Comparison of ENCODE assay signal across 15 cellular contexts in the genomic region with DNA sequence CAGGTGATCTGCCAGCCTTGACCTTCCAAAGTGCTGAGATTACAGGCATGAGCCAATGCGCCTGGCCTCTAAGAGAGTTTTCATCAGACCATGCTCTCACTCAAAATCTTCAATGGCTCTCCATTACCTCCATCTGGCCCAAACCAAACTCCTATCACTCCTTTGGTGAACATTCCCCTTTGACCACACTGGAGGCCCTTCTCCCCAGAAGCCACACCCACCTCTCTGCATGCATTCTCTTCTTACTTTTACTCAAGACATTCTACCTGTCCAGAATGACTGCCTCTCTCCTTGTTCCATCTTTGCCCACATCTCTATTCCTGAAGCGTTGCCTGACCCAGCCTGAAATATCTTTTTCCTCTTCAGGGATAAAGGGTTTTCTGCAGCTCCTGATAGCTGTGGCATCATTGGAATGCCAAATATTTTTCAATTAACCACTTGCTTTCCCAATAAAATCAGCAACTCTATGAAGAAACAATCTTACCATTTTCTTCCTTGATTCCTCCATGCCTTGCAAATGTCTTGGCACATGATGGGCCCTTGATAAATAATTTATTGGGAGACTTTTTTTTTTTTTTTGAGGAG. TPM values are rescaled to one million over a fixed set of nuclear protein-coding genes. Genes with fewer than 3 reads are reported as not detected.
DNase-seq lines count a peak whose midpoint lies in the region; ATAC-seq and TF ChIP-seq lines count a peak whose summit lies in the region.
"Had no signal": no experiment of that assay in that cellular context is flagged by ENCODE, and none has a peak within 500 bp of the region (broad histone marks: within the 10 kb centered on the region; RNA-seq: fewer than 3 reads in every experiment).

No MANE protein-coding gene starts in this region.

- CTCF ChIA-PET in CD4-positive, alpha-beta T cell (lab: Charles Lee): no interaction called here

- TF ChIP-seq EP300 in esophagus muscularis mucosa (IDR thresholded peaks at IDR 0.05): no peak

- no peak overlapping the region for H3K27ac Mint-ChIP-seq in progenitor cell of endocrine pancreas
- no peak overlapping the region for H3K27ac Mint-ChIP-seq in CD4-positive, alpha-beta T cell
- H3K27ac Mint-ChIP-seq in activated T-helper 2 cell treated with anti-CD3 and anti-CD28 coated beads, Interferon-gamma antibody, Interleukin-2, Interleukin-4, amounts not matched to agents 10 μg/mL and 5 μg/mL and 100 μg/mL, durations not matched to agents 14 hours and 24 hours and 36 hours: no peak overlapping the region
- H3K27ac Mint-ChIP-seq: CD14-positive monocyte; H9; stimulated activated effector memory CD8-positive, alpha-beta T cell treated with anti-CD3 and anti-CD28 coated beads, Interleukin-12 subunit alpha, Interleukin-12 subunit beta, amount 100 ng/mL, for 72 hours had no signal

- WGBS in esophagus muscularis mucosa: 74% methylated on average over 2 of the region's 2 CpGs

- no peaks in the 10 kb centered on the region for H3K36me3 Mint-ChIP-seq in progenitor cell of endocrine pancreas (ENCODE audit: insufficient read depth)
- no peaks in the 10 kb centered on the region for H3K36me3 Mint-ChIP-seq in CD4-positive, alpha-beta T cell (ENCODE audit: low read depth)
- no peaks in the 10 kb centered on the region for H3K36me3 Mint-ChIP-seq in activated T-helper 2 cell treated with anti-CD3 and anti-CD28 coated beads, Interferon-gamma antibody, Interleukin-2, Interleukin-4, amounts not matched to agents 10 μg/mL and 5 μg/mL and 100 μg/mL, durations not matched to agents 14 hours and 24 hours and 36 hours (ENCODE audit: low read depth)
- H3K36me3 Mint-ChIP-seq: CD14-positive monocyte; stimulated activated effector memory CD8-positive, alpha-beta T cell treated with anti-CD3 and anti-CD28 coated beads, Interleukin-12 subunit alpha, Interleukin-12 subunit beta, amount 100 ng/mL, for 72 hours had no signal

- H3K4me3 ChIP-seq in esophagus muscularis mucosa: no peak overlapping the region
- H3K4me3 ChIP-seq: SJSA1, thyroid gland had no signal

- intact Hi-C loops in esophagus muscularis mucosa (cut with DNase I): no loop called here
- intact Hi-C loops in CD4-positive, alpha-beta T cell (cut with DNase I, micrococcal nuclease): no loop called here
- intact Hi-C loops in activated T-helper 2 cell treated with anti-CD3 and anti-CD28 coated beads, Interferon-gamma antibody, Interleukin-2, Interleukin-4, amounts not matched to agents 10 μg/mL and 5 μg/mL and 100 μg/mL, durations not matched to agents 14 hours and 24 hours and 36 hours (cut with micrococcal nuclease): no loop called here

- H3K4me1 ChIP-seq in esophagus muscularis mucosa: no peaks in the 10 kb centered on the region
- H3K4me1 ChIP-seq: thyroid gland had no signal

- no peaks in the 10 kb centered on the region for H3K9me3 Mint-ChIP-seq in progenitor cell of endocrine pancreas (ENCODE audit: low read depth)
- H3K9me3 Mint-ChIP-seq in CD4-positive, alpha-beta T cell: no peaks in the 10 kb centered on the region
- H3K9me3 Mint-ChIP-seq in activated T-helper 2 cell treated with anti-CD3 and anti-CD28 coated beads, Interferon-gamma antibody, Interleukin-2, Interleukin-4, amounts not matched to agents 10 μg/mL and 5 μg/mL and 100 μg/mL, durations not matched to agents 14 hours and 24 hours and 36 hours: no peaks in the 10 kb centered on the region
- H3K9me3 Mint-ChIP-seq: H9; stimulated activated effector memory CD8-positive, alpha-beta T cell treated with anti-CD3 and anti-CD28 coated beads, Interleukin-12 subunit alpha, Interleukin-12 subunit beta, amount 100 ng/mL, for 72 hours had no signal

- no peak for TF ChIP-seq POLR2A in esophagus muscularis mucosa (IDR thresholded peaks at IDR 0.05; ENCODE audit: low read depth)

- TF ChIP-seq CTCF in esophagus muscularis mucosa (IDR thresholded peaks at IDR 0.05): no peak
- no peak for TF ChIP-seq CTCF in progenitor cell of endocrine pancreas (IDR thresholded peaks at IDR 0.05; ENCODE audit: unreplicated experiment)
- TF ChIP-seq CTCF in CD4-positive, alpha-beta T cell (IDR thresholded peaks at IDR 0.05): no peak

- no peaks in the 10 kb centered on the region for H3K9me3 ChIP-seq in esophagus muscularis mucosa
- no peaks in the 10 kb centered on the region for H3K9me3 ChIP-seq in CD4-positive, alpha-beta T cell (ENCODE audit: control insufficient read depth, low read length)
- H3K9me3 ChIP-seq: SJSA1, thyroid gland had no signal

- H3K4me1 Mint-ChIP-seq in progenitor cell of endocrine pancreas (ENCODE audit: low read depth): peaks cover 13% of the 10 kb centered on the region
- H3K4me1 Mint-ChIP-seq in CD4-positive, alpha-beta T cell (ENCODE audit: low read depth): peaks cover 6% of the 10 kb centered on the region
- peaks cover 1% of the 10 kb centered on the region for H3K4me1 Mint-ChIP-seq in activated T-helper 2 cell treated with anti-CD3 and anti-CD28 coated beads, Interferon-gamma antibody, Interleukin-2, Interleukin-4, amounts not matched to agents 10 μg/mL and 5 μg/mL and 100 μg/mL, durations not matched to agents 14 hours and 24 hours and 36 hours (ENCODE audit: low read depth)
- H3K4me1 Mint-ChIP-seq: CD14-positive monocyte; stimulated activated effector memory CD8-positive, alpha-beta T cell treated with anti-CD3 and anti-CD28 coated beads, Interleukin-12 subunit alpha, Interleukin-12 subunit beta, amount 100 ng/mL, for 72 hours had no signal

- ATAC-seq in CD4-positive, alpha-beta T cell (ENCODE audit: poor library complexity): no peak
- no peak for ATAC-seq in HG02840 (IDR thresholded peaks at IDR 0.05; ENCODE audit: low FRiP score, unreplicated experiment)
- no peak for ATAC-seq in HG03159 (IDR thresholded peaks at IDR 0.05; ENCODE audit: unreplicated experiment)
- ATAC-seq: stimulated activated effector memory CD8-positive, alpha-beta T cell treated with anti-CD3 and anti-CD28 coated beads, Interleukin-12 subunit alpha, Interleukin-12 subunit beta, amount 100 ng/mL, for 72 hours had no signal

- peak overlapping the region; percentile 2 for H3K4me3 Mint-ChIP-seq in progenitor cell of endocrine pancreas (ENCODE audit: low read depth)
- H3K4me3 Mint-ChIP-seq in CD4-positive, alpha-beta T cell: no peak overlapping the region
- H3K4me3 Mint-ChIP-seq in activated T-helper 2 cell treated with anti-CD3 and anti-CD28 coated beads, Interferon-gamma antibody, Interleukin-2, Interleukin-4, amounts not matched to agents 10 μg/mL and 5 μg/mL and 100 μg/mL, durations not matched to agents 14 hours and 24 hours and 36 hours (ENCODE audit: low read depth): no peak overlapping the region
- H3K4me3 Mint-ChIP-seq: CD14-positive monocyte; H9; stimulated activated effector memory CD8-positive, alpha-beta T cell treated with anti-CD3 and anti-CD28 coated beads, Interleukin-12 subunit alpha, Interleukin-12 subunit beta, amount 100 ng/mL, for 72 hours had no signal

- H3K36me3 ChIP-seq in esophagus muscularis mucosa: no peaks in the 10 kb centered on the region

- POLR2A ChIA-PET in CD4-positive, alpha-beta T cell (lab: Charles Lee): no interaction called here

- DNase-seq in ELR (ENCODE audit: low read depth) (peak; percentile 57), RPMI7951 (ENCODE audit: low read depth) (peak; percentile 25), esophagus muscularis mucosa (ENCODE audit: extremely low spot score) (peak; percentile 81), progenitor cell of endocrine pancreas (ENCODE audit: low spot score, unreplicated experiment) (no peak)
- DNase-seq in CD4-positive, alpha-beta T cell: no peak
- no peak for DNase-seq in activated T-helper 2 cell treated with anti-CD3 and anti-CD28 coated beads, Interferon-gamma antibody, Interleukin-2, Interleukin-4, amounts not matched to agents 10 μg/mL and 5 μg/mL and 100 μg/mL, durations not matched to agents 14 hours and 24 hours and 36 hours (ENCODE audit: low spot score)
- DNase-seq: H9; NCI-H1417 treated with DMSO at 0.1 percent for 48 hours; stimulated activated CD4-positive, alpha-beta T cell treated with anti-CD3 and anti-CD28 coated beads, Interleukin-15, amount 100 ng/mL, for 24 hours; thyroid gland had no signal

- H3K27me3 ChIP-seq in esophagus muscularis mucosa: peaks cover 0 to 6% (median 3%) of the 10 kb centered on the region in 4 donors
- H3K27me3 ChIP-seq in CD4-positive, alpha-beta T cell (ENCODE audit: control insufficient read depth, insufficient read depth, low read length): no peaks in the 10 kb centered on the region
- H3K27me3 ChIP-seq: SJSA1, thyroid gland had no signal

- no peak overlapping the region for H3K27ac ChIP-seq in esophagus muscularis mucosa (replicated peaks in 1 of 4)
- no peak overlapping the region for H3K27ac ChIP-seq in CD4-positive, alpha-beta T cell (ENCODE audit: low read depth, low read length)
- H3K27ac ChIP-seq: SJSA1, thyroid gland had no signal

- peaks cover 2% of the 10 kb centered on the region for H3K27me3 Mint-ChIP-seq in progenitor cell of endocrine pancreas
- no peaks in the 10 kb centered on the region for H3K27me3 Mint-ChIP-seq in CD4-positive, alpha-beta T cell
- peaks cover 1% of the 10 kb centered on the region for H3K27me3 Mint-ChIP-seq in activated T-helper 2 cell treated with anti-CD3 and anti-CD28 coated beads, Interferon-gamma antibody, Interleukin-2, Interleukin-4, amounts not matched to agents 10 μg/mL and 5 μg/mL and 100 μg/mL, durations not matched to agents 14 hours and 24 hours and 36 hours (ENCODE audit: low read depth)

RNA-seq across cellular contexts. Expression of a gene that starts 15.5 kb away (rescaled TPM):
- 13.7 and 14.5 TPM in 2 replicates for total RNA-seq in RPMI7951 (2014; rRNA removed; shearing (Covaris generic))
- under 1 TPM in 3 of 4 donors, not detected in 1; 0.40 to 0.66 (median 0.65) TPM for total RNA-seq in esophagus muscularis mucosa
- 0.67 and 0.89 TPM in 2 replicates for total RNA-seq in progenitor cell of endocrine pancreas
- 1 to 10 TPM; 1.3 to 1.4 TPM for total RNA-seq in CD4-positive, alpha-beta T cell
- 0.37 TPM in 1 of 2 replicates, not detected in the other for total RNA-seq in activated T-helper 2 cell treated with anti-CD3 and anti-CD28 coated beads, Interferon-gamma antibody, Interleukin-2, Interleukin-4, amounts not matched to agents 10 μg/mL and 5 μg/mL and 100 μg/mL, durations not matched to agents 14 hours and 24 hours and 36 hours
- total RNA-seq: H9 had no signal

RNA-seq across cellular contexts. Expression of a gene that starts 36.3 kb away (rescaled TPM):
- total RNA-seq in RPMI7951 (2014; rRNA removed; shearing (Covaris generic)): 254 and 258 TPM in 2 replicates
- total RNA-seq in esophagus muscularis mucosa (100 to 1,000 TPM in 3 of 4 donors, 10 to 100 TPM in 1; 73.2 to 178 (median 114) TPM), progenitor cell of endocrine pancreas (73.6 and 76.6 TPM in 2 replicates)
- total RNA-seq in CD4-positive, alpha-beta T cell: 10 to 100 TPM; 23.1 to 28.8 TPM
- 217 and 230 TPM in 2 replicates for total RNA-seq in activated T-helper 2 cell treated with anti-CD3 and anti-CD28 coated beads, Interferon-gamma antibody, Interleukin-2, Interleukin-4, amounts not matched to agents 10 μg/mL and 5 μg/mL and 100 μg/mL, durations not matched to agents 14 hours and 24 hours and 36 hours

RNA-seq across cellular contexts. Expression of a gene that starts 36.9 kb away (rescaled TPM):
- total RNA-seq in RPMI7951 (2014; rRNA removed; shearing (Covaris generic)): 122 and 130 TPM in 2 replicates
- total RNA-seq in esophagus muscularis mucosa (100 to 1,000 TPM in 1 of 4 donors, 10 to 100 TPM in 3; 69.3 to 117 (median 98.4) TPM), progenitor cell of endocrine pancreas (66.4 and 73.0 TPM in 2 replicates)
- total RNA-seq in CD4-positive, alpha-beta T cell: 10 to 100 TPM; 25.2 to 36.2 TPM
- total RNA-seq in activated T-helper 2 cell treated with anti-CD3 and anti-CD28 coated beads, Interferon-gamma antibody, Interleukin-2, Interleukin-4, amounts not matched to agents 10 μg/mL and 5 μg/mL and 100 μg/mL, durations not matched to agents 14 hours and 24 hours and 36 hours: 23.6 and 26.8 TPM in 2 replicates

Comparison
In these comparisons a context has a peak if more than half of its experiments do, and no peak if none do; other contexts are left out.
1. DNase-seq: peak in ELR (single experiment), RPMI7951 (single experiment) and esophagus muscularis mucosa (single experiment); none in progenitor cell of endocrine pancreas (single experiment), CD4-positive, alpha-beta T cell (0 of 10) and activated T-helper 2 cell treated with anti-CD3 and anti-CD28 coated beads, Interferon-gamma antibody, Interleukin-2, Interleukin-4, amounts not matched to agents 10 μg/mL and 5 μg/mL and 100 μg/mL, durations not matched to agents 14 hours and 24 hours and 36 hours (single experiment).